Comparison of ENCODE assay signal across 20 cellular contexts in genomic region chr17:44362056-44362355, GRCh38. TPM values are rescaled to one million over a fixed set of nuclear protein-coding genes. Genes with fewer than 3 reads are reported as not detected.
DNase-seq lines count a peak whose midpoint lies in the region; FAIRE-seq and TF ChIP-seq lines count a peak whose summit lies in the region.
"Had no signal": no experiment of that assay in that cellular context is flagged by ENCODE, and none has a peak within 500 bp of the region (broad histone marks: within the 10 kb centered on the region; RNA-seq: fewer than 3 reads in every experiment).

No MANE protein-coding gene starts in this region.

- H2AFZ ChIP-seq in parathyroid adenoma: no peak overlapping the region
- H2AFZ ChIP-seq: PC-9 had no signal

- peaks cover 9% of the 10 kb centered on the region for H3K79me2 ChIP-seq in parathyroid adenoma

- peak overlapping the region; percentile 5 for H3K9ac ChIP-seq in endocrine pancreas (ENCODE audit: control insufficient read depth, insufficient read depth, low read length)
- H3K9ac ChIP-seq in parathyroid adenoma: no peak overlapping the region
- no peak overlapping the region for H3K9ac ChIP-seq in kidney (ENCODE audit: low read length in 2 of 2)

- H3K4me2 ChIP-seq in parathyroid adenoma (ENCODE audit: low read length): peak overlapping the region; percentile 68

- no peak for TF ChIP-seq CTCF in parathyroid adenoma (IDR thresholded peaks at IDR 0.05)
- no peak for TF ChIP-seq CTCF in kidney (IDR thresholded peaks at IDR 0.05; ENCODE audit: borderline replicate concordance, extremely low read depth, insufficient read depth)

- no peak for FAIRE-seq in kidney (lab: Jason Lieb, UNC)
- FAIRE-seq: TTC549 had no signal

- intact Hi-C loops in kidney (cut with DNase I): no loop called here

- no peak overlapping the region for H3K4me3 ChIP-seq in endocrine pancreas (ENCODE audit: control insufficient read depth, insufficient read depth, low read length)
- H3K4me3 ChIP-seq in parathyroid adenoma (ENCODE audit: low read depth, low read length): no peak overlapping the region
- no peak overlapping the region for H3K4me3 ChIP-seq in kidney (ENCODE audit: low read length in 2 of 2)
- H3K4me3 ChIP-seq: PC-9, psoas muscle had no signal

- H3K36me3 ChIP-seq in endocrine pancreas (ENCODE audit: control insufficient read depth, insufficient read depth, low read length): no peaks in the 10 kb centered on the region
- H3K36me3 ChIP-seq in parathyroid adenoma (ENCODE audit: control insufficient read depth, insufficient read depth, low read length): no peaks in the 10 kb centered on the region
- H3K36me3 ChIP-seq in kidney (ENCODE audit: control insufficient read depth in 1 of 2, insufficient read depth in 2 of 2, low read length in 2 of 2): no peaks in the 10 kb centered on the region
- H3K36me3 ChIP-seq: breast epithelium, tibial nerve had no signal

- H3K4me1 ChIP-seq in endocrine pancreas (ENCODE audit: control insufficient read depth, insufficient read depth, low read length) (no peaks in the 10 kb centered on the region), parathyroid adenoma (peaks cover 38% of the 10 kb centered on the region), kidney (ENCODE audit: control insufficient read depth in 1 of 2, insufficient read depth in 1 of 2, low read depth in 1 of 2, low read length in 2 of 2) (peaks cover 5% of the 10 kb centered on the region in 2 donors)

- H3K27ac ChIP-seq in parathyroid adenoma (peak overlapping the region; percentile 93), kidney (ENCODE audit: low read depth in 2 of 2, low read length in 2 of 2) (no peak overlapping the region)
- H3K27ac ChIP-seq: 22Rv1, breast epithelium, PC-9, psoas muscle, tibial nerve had no signal

- DNase-seq in DMS 273 (lab: John Stamatoyannopoulos, UW; ENCODE audit: unreplicated experiment) (peak; percentile 65), DMS 273 treated with DMSO at 0.1 percent for 48 hours (lab: John Stamatoyannopoulos, UW) (no peak), NCI-H1105 (lab: John Stamatoyannopoulos, UW) (peak; percentile 51), kidney tubule cell (ENCODE audit: low spot score) (no peak), kidney (no peak)
- no peak for DNase-seq in activated effector memory CD4-positive, alpha-beta T cell treated with anti-CD3 and anti-CD28 coated beads, Interleukin-2, amount 50 U/mL, for 16 hours
- DNase-seq: activated CD4-positive, alpha-beta T cell treated with anti-CD3 and anti-CD28 coated beads, Interleukin-2, amount 10 ng/mL, durations not matched to agents 7 days and 5 days; left colon; NCI-H1417; NCI-H510A; PC-9; psoas muscle; stimulated activated naive B cell treated with anti-CD40 and anti-IgM and Interleukin-4, amounts not matched to agents 10 μg/mL and 1 μg/mL and 100 μg/mL, for 72 hours had no signal

- H3K9me3 ChIP-seq in endocrine pancreas (ENCODE audit: control insufficient read depth, low read length): no peaks in the 10 kb centered on the region
- no peaks in the 10 kb centered on the region for H3K9me3 ChIP-seq in parathyroid adenoma (ENCODE audit: control insufficient read depth, low read length)
- no peaks in the 10 kb centered on the region for H3K9me3 ChIP-seq in kidney (ENCODE audit: control insufficient read depth in 1 of 2, low read length in 2 of 2)
- H3K9me3 ChIP-seq: breast epithelium, psoas muscle, tibial nerve had no signal

- H3K27me3 ChIP-seq in endocrine pancreas (ENCODE audit: control insufficient read depth, insufficient read depth, low read length): no peaks in the 10 kb centered on the region
- no peaks in the 10 kb centered on the region for H3K27me3 ChIP-seq in parathyroid adenoma (ENCODE audit: control insufficient read depth, insufficient read depth, low read length)
- H3K27me3 ChIP-seq: breast epithelium had no signal

RNA-seq across cellular contexts. Expression of gene FAM171A2, which starts 1.6 kb away (rescaled TPM):
- total RNA-seq in kidney: 0.94 TPM
- 1.6 TPM for polyA plus RNA-seq in kidney (ENCODE audit: insufficient read depth, low read depth, low replicate concordance)

RNA-seq across cellular contexts. Expression of gene GRN, which starts 16.9 kb away (rescaled TPM):
- total RNA-seq in kidney: 353 TPM
- 235 TPM for polyA plus RNA-seq in kidney (ENCODE audit: insufficient read depth, low read depth, low replicate concordance)

RNA-seq across cellular contexts. Expression of gene ITGA2B, which starts 27.4 kb away (rescaled TPM):
- 1.7 TPM for total RNA-seq in kidney
- 0.67 TPM for polyA plus RNA-seq in kidney (ENCODE audit: insufficient read depth, low read depth, low replicate concordance)

RNA-seq across cellular contexts. Expression of gene SLC25A39, which starts 37.4 kb away (rescaled TPM):
- 107 TPM for total RNA-seq in kidney
- polyA plus RNA-seq in kidney (ENCODE audit: insufficient read depth, low read depth, low replicate concordance): 389 TPM

RNA-seq across cellular contexts. Expression of gene RUNDC3A, which starts 53.6 kb away (rescaled TPM):
- 2.2 TPM for total RNA-seq in kidney
- 6.4 TPM for polyA plus RNA-seq in kidney (ENCODE audit: insufficient read depth, low read depth, low replicate concordance)
- total RNA-seq: fibroblast of lung, PC-9, tibial nerve had no signal
- polyA plus RNA-seq: fibroblast of lung had no signal

Comparison
In these comparisons a context has a peak if more than half of its experiments do, and no peak if none do; other contexts are left out.
1. DNase-seq: peak in DMS 273 (single experiment) and NCI-H1105 (single experiment); none in DMS 273 treated with DMSO at 0.1 percent for 48 hours (single experiment), kidney tubule cell (single experiment), activated effector memory CD4-positive, alpha-beta T cell treated with anti-CD3 and anti-CD28 coated beads, Interleukin-2, amount 50 U/mL, for 16 hours (single experiment) and kidney (single experiment).